ENCODE assay signal across 8 cellular contexts in genomic region chr15:92881570-92881837, GRCh38. TPM values are rescaled to one million over a fixed set of nuclear protein-coding genes. Genes with fewer than 3 reads are reported as not detected.
DNase-seq lines count a peak whose midpoint lies in the region; ATAC-seq and TF ChIP-seq lines count a peak whose summit lies in the region.

No MANE protein-coding gene starts in this region.

- no peak for TF ChIP-seq POLR2A in thyroid gland (IDR thresholded peaks at IDR 0.05)

- H3K27ac ChIP-seq in angular gyrus (ENCODE audit: low read depth, low read length) (peak overlapping the region; percentile 94), lower lobe of right lung (peak overlapping the region; percentile 90), thyroid gland (peak overlapping the region; percentile 92 to 100 (median 99))

- H3K4me3 Mint-ChIP-seq in activated CD4-positive, alpha-beta T cell treated with anti-CD3 and anti-CD28 coated beads, Interleukin-2, amount 10 ng/mL, durations not matched to agents 7 days and 5 days = peak overlapping the region; percentile 84

- H3K36me3 ChIP-seq in lower lobe of right lung = peaks cover 12% of the 10 kb centered on the region
- peaks cover 0 to 5% of the 10 kb centered on the region in 2 donors for H3K36me3 ChIP-seq in thyroid gland

- CTCF ChIA-PET in activated CD4-positive, alpha-beta T cell treated with anti-CD3 and anti-CD28 coated beads, Interleukin-2, amount 10 ng/mL, durations not matched to agents 7 days and 5 days (lab: Charles Lee) = interaction anchor here (1.0 to 5.4 kb wide), 10 partner anchors 9 to 77 kb away, joined by 3 to 39 read pairs (median 4); no protein-coding TSS in a partner anchor

- intact Hi-C loops in lower lobe of right lung (cut with DNase I) = no loop called here
- intact Hi-C loops in thyroid gland (cut with DNase I) = no loop called here

- peak overlapping the region; percentile 51 for H3K4me3 ChIP-seq in lower lobe of right lung
- H3K4me3 ChIP-seq in thyroid gland (replicated peaks in 1 of 3) = no peak overlapping the region

- H3K27ac Mint-ChIP-seq in activated CD4-positive, alpha-beta T cell treated with anti-CD3 and anti-CD28 coated beads, Interleukin-2, amount 10 ng/mL, durations not matched to agents 7 days and 5 days = peak overlapping the region; percentile 95

- H3K9me3 ChIP-seq in lower lobe of right lung (no peaks in the 10 kb centered on the region), thyroid gland (no peaks in the 10 kb centered on the region)

- no peaks in the 10 kb centered on the region for H3K9me3 Mint-ChIP-seq in activated CD4-positive, alpha-beta T cell treated with anti-CD3 and anti-CD28 coated beads, Interleukin-2, amount 10 ng/mL, durations not matched to agents 7 days and 5 days

- peaks cover 35% of the 10 kb centered on the region for H3K36me3 Mint-ChIP-seq in activated CD4-positive, alpha-beta T cell treated with anti-CD3 and anti-CD28 coated beads, Interleukin-2, amount 10 ng/mL, durations not matched to agents 7 days and 5 days (ENCODE audit: low read depth)

- peaks cover 48% of the 10 kb centered on the region for H3K4me1 Mint-ChIP-seq in activated CD4-positive, alpha-beta T cell treated with anti-CD3 and anti-CD28 coated beads, Interleukin-2, amount 10 ng/mL, durations not matched to agents 7 days and 5 days

- H3K27me3 ChIP-seq in lower lobe of right lung (ENCODE audit: low read depth) = no peaks in the 10 kb centered on the region
- H3K27me3 ChIP-seq in thyroid gland = no peaks in the 10 kb centered on the region

- ATAC-seq in lower lobe of right lung (no peak), GM21717 (IDR thresholded peaks at IDR 0.05; ENCODE audit: unreplicated experiment) (no peak)

- POLR2A ChIA-PET in activated CD4-positive, alpha-beta T cell treated with anti-CD3 and anti-CD28 coated beads, Interleukin-2, amount 10 ng/mL, durations not matched to agents 7 days and 5 days (lab: Charles Lee) = interaction anchor here (0.7 to 3.3 kb wide), 7 partner anchors 9 to 72 kb away, joined by 4 to 56 read pairs (median 8); partner anchors contain the start of gene CHD2

- peaks cover 26% of the 10 kb centered on the region for H3K4me1 ChIP-seq in lower lobe of right lung
- H3K4me1 ChIP-seq in thyroid gland = peaks cover 35 to 49% of the 10 kb centered on the region in 2 donors

- TF ChIP-seq CTCF in lower lobe of right lung (IDR thresholded peaks at IDR 0.05) (no peak), thyroid gland (IDR thresholded peaks at IDR 0.05) (peak in 2 of 6 experiments; percentile 23 to 35)

- DNase-seq in activated CD4-positive, alpha-beta T cell treated with anti-CD3 and anti-CD28 coated beads, Interleukin-2, amount 10 ng/mL, durations not matched to agents 7 days and 5 days = no peak
- DNase-seq in activated CD4-positive, alpha-beta T cell treated with anti-CD3 and anti-CD28 coated beads for 4 hours = no peak
- no peak for DNase-seq in lower lobe of right lung
- DNase-seq in thyroid gland = no peak
- DNase-seq in NCI-H2107 treated with DMSO at 0.1 percent for 48 hours (lab: John Stamatoyannopoulos, UW; ENCODE audit: unreplicated experiment) = no peak
- no peak for DNase-seq in stimulated activated CD4-positive, alpha-beta T cell treated with anti-CD3 and anti-CD28 coated beads, Interleukin-4, amount 100 ng/mL, for 4 hours

- no peaks in the 10 kb centered on the region for H3K27me3 Mint-ChIP-seq in activated CD4-positive, alpha-beta T cell treated with anti-CD3 and anti-CD28 coated beads, Interleukin-2, amount 10 ng/mL, durations not matched to agents 7 days and 5 days

- 17 to 21% methylated on average over 5 of the region's 5 CpGs for WGBS in thyroid gland, 2 donors

RNA-seq across cellular contexts. Expression of gene CHD2, which starts 18.6 kb away (rescaled TPM):
- total RNA-seq in activated CD4-positive, alpha-beta T cell treated with anti-CD3 and anti-CD28 coated beads, Interleukin-2, amount 10 ng/mL, durations not matched to agents 7 days and 5 days = 100 to 1,000 TPM; 129 to 148 TPM
- total RNA-seq in lower lobe of right lung (158 TPM), thyroid gland (100 to 1,000 TPM; 149 to 299 (median 213) TPM)
